9 cellular contexts compared by ENCODE assay signal in the genomic region with DNA sequence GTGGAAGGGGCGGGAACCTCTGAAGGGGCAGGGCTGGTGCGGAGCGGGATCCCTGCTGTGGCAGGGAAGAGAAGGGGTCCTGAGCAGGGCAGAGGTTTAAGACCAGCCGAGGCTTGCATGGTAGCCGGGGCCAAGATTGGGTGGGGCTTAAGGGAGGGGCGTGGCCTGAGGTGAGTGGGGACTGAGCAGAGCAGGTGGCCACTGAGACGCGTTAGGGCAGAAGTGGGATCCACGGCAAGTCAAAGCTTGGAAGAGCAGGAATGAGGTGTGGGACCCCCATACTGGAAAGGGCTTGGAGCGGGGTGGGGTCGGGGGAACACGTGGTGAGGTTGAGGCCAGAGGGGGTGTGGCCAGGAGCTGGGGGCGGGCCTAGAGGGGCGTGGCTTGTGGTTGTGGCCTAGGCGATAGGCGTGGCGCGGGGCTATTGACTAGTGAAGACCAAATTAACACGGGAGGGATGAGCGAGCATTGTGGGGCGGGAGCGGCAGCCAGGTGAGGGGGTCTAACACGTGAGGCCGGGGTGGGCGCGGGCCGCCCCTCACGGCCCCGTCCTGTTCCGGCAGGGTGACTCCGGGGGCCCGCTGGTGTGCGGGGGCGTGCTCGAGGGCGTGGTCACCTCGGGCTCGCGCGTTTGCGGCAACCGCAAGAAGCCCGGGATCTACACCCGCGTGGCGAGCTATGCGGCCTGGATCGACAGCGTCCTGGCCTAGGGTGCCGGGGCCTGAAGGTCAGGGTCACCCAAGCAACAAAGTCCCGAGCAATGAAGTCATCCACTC. TPM values are rescaled to one million over a fixed set of nuclear protein-coding genes. Genes with fewer than 3 reads are reported as not detected.
DNase-seq lines count a peak whose midpoint lies in the region; ATAC-seq lines count a peak whose summit lies in the region.
"Had no signal": no experiment of that assay in that cellular context is flagged by ENCODE, and none has a peak within 500 bp of the region (broad histone marks: within the 10 kb centered on the region; RNA-seq: fewer than 3 reads in every experiment).

No MANE protein-coding gene starts in this region.

- peak; percentile 67 for DNase-seq in ELR (ENCODE audit: low read depth)
- DNase-seq in RPMI8226, result peak; percentile 52
- peak; percentile 92 for DNase-seq in activated effector memory CD4-positive, alpha-beta T cell treated with anti-CD3 and anti-CD28 coated beads, Interleukin-2, amount 50 U/mL, for 16 hours
- peak; percentile 75 for DNase-seq in left cardiac atrium
- DNase-seq in stimulated activated CD4-positive, alpha-beta T cell treated with anti-CD3 and anti-CD28 coated beads, Interleukin-1b, Interleukin-23, amount 100 ng/mL, for 4 hours (ENCODE audit: low read depth in 2 of 2), result peak; percentile 63 to 65
- DNase-seq in globus pallidus (ENCODE audit: low spot score), result no peak

- intact Hi-C loops in left cardiac atrium (cut with DNase I), result loop anchor here (5.0 kb wide), 1 partner anchor 55 kb away; a partner anchor contains a TSS

- ATAC-seq in left cardiac atrium, result peak in 1 of 2 donors; percentile 35
- ATAC-seq in HG03280 (IDR thresholded peaks at IDR 0.05; ENCODE audit: unreplicated experiment), result no peak
- ATAC-seq in GM21390 (IDR thresholded peaks at IDR 0.05; ENCODE audit: unreplicated experiment), result no peak

RNA-seq across cellular contexts. Expression of a gene that starts 3.3 kb away (rescaled TPM):
- 100 to 1,000 TPM; 277 to 861 TPM for total RNA-seq in left cardiac atrium

RNA-seq across cellular contexts. Expression of a gene that starts 10.6 kb away (rescaled TPM):
- total RNA-seq in left cardiac atrium, result 1 to 10 TPM; 1.5 to 2.4 TPM

RNA-seq across cellular contexts. Expression of a gene that starts 21.9 kb away (rescaled TPM):
- total RNA-seq in left cardiac atrium, result not detected

RNA-seq across cellular contexts. Expression of a gene that starts 30.3 kb away (rescaled TPM):
- total RNA-seq in left cardiac atrium, result 10 to 100 TPM; 25.4 to 27.4 TPM

RNA-seq across cellular contexts. Expression of a gene that starts 30.6 kb away (rescaled TPM):
- not detected for total RNA-seq in left cardiac atrium
- total RNA-seq: mononuclear cell had no signal
